Comparison of ENCODE assay signal across 18 cellular contexts in the genomic region with DNA sequence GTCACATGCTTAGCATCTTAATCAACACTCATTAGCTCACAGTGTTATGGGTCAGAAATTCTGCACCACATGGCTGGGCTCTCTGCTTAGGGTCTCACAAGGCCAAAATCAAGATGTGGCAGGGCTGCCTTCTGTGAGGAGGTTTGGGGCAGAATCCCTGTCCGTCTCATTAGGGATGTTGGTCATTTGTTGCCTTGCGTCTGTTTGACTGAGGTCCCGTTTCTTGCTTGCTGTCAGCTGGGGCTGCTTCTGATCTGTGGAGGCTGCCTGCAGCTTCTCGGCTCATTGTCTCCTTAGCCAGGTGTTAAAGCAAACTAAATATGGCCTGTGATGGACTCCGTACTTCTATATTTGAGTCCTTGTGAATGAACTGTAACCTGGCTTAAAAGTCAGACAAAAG.
DNase-seq lines count a peak whose midpoint lies in the region; FAIRE-seq and TF ChIP-seq lines count a peak whose summit lies in the region.
"Had no signal": no experiment of that assay in that cellular context is flagged by ENCODE, and none has a peak within 500 bp of the region (broad histone marks: within the 10 kb centered on the region; RNA-seq: fewer than 3 reads in every experiment).

No MANE protein-coding gene starts in this region.

- peaks cover 25 to 61% (median 50%) of the 10 kb centered on the region in 10 experiments for H3K4me1 ChIP-seq in BLaER1 treated with 17β-estradiol and CSF1 and Interleukin-3, amounts not matched to agents 10 nM and 100 nM
- peaks cover 10% of the 10 kb centered on the region for H3K4me1 ChIP-seq in OCI-LY3 (ENCODE audit: low read length)
- H3K4me1 ChIP-seq in esophagus muscularis mucosa, result peaks cover 5 to 21% (median 18%) of the 10 kb centered on the region in 4 donors
- peaks cover 0 to 10% (median 0%) of the 10 kb centered on the region in 4 donors for H3K4me1 ChIP-seq in stomach
- H3K4me1 ChIP-seq: A549 had no signal

- peak overlapping the region; percentile 18 to 64 (median 50) for H3K4me2 ChIP-seq in BLaER1 treated with 17β-estradiol and CSF1 and Interleukin-3, amounts not matched to agents 10 nM and 100 nM
- peak overlapping the region; percentile 27 for H3K4me2 ChIP-seq in OCI-LY3 (ENCODE audit: low read length)
- H3K4me2 ChIP-seq: A549 had no signal

- no peak overlapping the region for H3K27ac ChIP-seq in BLaER1 treated with 17β-estradiol and CSF1 and Interleukin-3, amounts not matched to agents 10 nM and 100 nM
- H3K27ac ChIP-seq in OCI-LY3 (ENCODE audit: low read length) (no peak overlapping the region), esophagus muscularis mucosa (replicated peaks in 1 of 4) (no peak overlapping the region), stomach (no peak overlapping the region)
- H3K27ac ChIP-seq: A549 had no signal

- no peak for FAIRE-seq in RCC 7860 (lab: Jason Lieb, UNC)
- FAIRE-seq: A549 had no signal

- no peak for TF ChIP-seq CTCF in OCI-LY3 (IDR thresholded peaks at IDR 0.05; ENCODE audit: low read depth, low read length)
- no peak for TF ChIP-seq CTCF in esophagus muscularis mucosa (IDR thresholded peaks at IDR 0.05)
- no peak for TF ChIP-seq CTCF in stomach (IDR thresholded peaks at IDR 0.05)

- no peak overlapping the region for H3K4me3 ChIP-seq in BLaER1 treated with 17β-estradiol and CSF1 and Interleukin-3, amounts not matched to agents 10 nM and 100 nM
- H3K4me3 ChIP-seq in OCI-LY3 (ENCODE audit: low read length), result no peak overlapping the region
- no peak overlapping the region for H3K4me3 ChIP-seq in esophagus muscularis mucosa
- no peak overlapping the region for H3K4me3 ChIP-seq in stomach
- H3K4me3 ChIP-seq: A549 had no signal

- H3K79me2 ChIP-seq in OCI-LY3 (ENCODE audit: low read length), result no peaks in the 10 kb centered on the region

- peaks cover 0 to 5% (median 0%) of the 10 kb centered on the region in 11 experiments; a peak in 3 of 22 replicates for H3K36me3 ChIP-seq in BLaER1 treated with 17β-estradiol and CSF1 and Interleukin-3, amounts not matched to agents 10 nM and 100 nM
- no peaks in the 10 kb centered on the region for H3K36me3 ChIP-seq in OCI-LY3 (replicated peaks; ENCODE audit: low read depth, low read length)
- no peaks in the 10 kb centered on the region for H3K36me3 ChIP-seq in esophagus muscularis mucosa
- no peaks in the 10 kb centered on the region for H3K36me3 ChIP-seq in stomach

- no peak overlapping the region for H3K9ac ChIP-seq in BLaER1 treated with 17β-estradiol and CSF1 and Interleukin-3, amounts not matched to agents 10 nM and 100 nM
- no peak overlapping the region for H3K9ac ChIP-seq in OCI-LY3 (ENCODE audit: low read length)

- TF ChIP-seq POLR2A in esophagus muscularis mucosa (IDR thresholded peaks at IDR 0.05; ENCODE audit: low read depth) (no peak), stomach (IDR thresholded peaks at IDR 0.05) (no peak)

- DNase-seq in esophagus muscularis mucosa (ENCODE audit: extremely low spot score) (peak; percentile 34), stomach (peak; percentile 3), NCI-H774 (lab: John Stamatoyannopoulos, UW) (no peak), RCC 7860 (ENCODE audit: low spot score) (no peak), T-helper 9 cell (no peak)
- DNase-seq: C1 segment of cervical spinal cord, DMS79, MM.1S, NCI-H1092 treated with DMSO at 0.1 percent for 48 hours, NCI-H146, NCI-H2029 treated with DMSO at 0.1 percent for 48 hours, NCI-H2171, NCI-H446 treated with DMSO at 0.1 percent for 48 hours, RPMI8226, SHP77 treated with DMSO at 0.1 percent for 48 hours had no signal

- no peak for TF ChIP-seq EP300 in esophagus muscularis mucosa (IDR thresholded peaks at IDR 0.05)
- no peak for TF ChIP-seq EP300 in stomach (IDR thresholded peaks at IDR 0.05)

- peaks cover 1 to 17% (median 7%) of the 10 kb centered on the region in 11 experiments for H3K9me3 ChIP-seq in BLaER1 treated with 17β-estradiol and CSF1 and Interleukin-3, amounts not matched to agents 10 nM and 100 nM (replicated peaks in 1 of 11)
- H3K9me3 ChIP-seq in OCI-LY3 (ENCODE audit: insufficient read depth, low read length) (no peaks in the 10 kb centered on the region), esophagus muscularis mucosa (peaks cover 0 to 3% (median 0%) of the 10 kb centered on the region in 4 donors), stomach (peaks cover 0 to 3% (median 1%) of the 10 kb centered on the region in 4 donors)

- H3K27me3 ChIP-seq in BLaER1 treated with 17β-estradiol and CSF1 and Interleukin-3, amounts not matched to agents 10 nM and 100 nM, result no peaks in the 10 kb centered on the region
- no peaks in the 10 kb centered on the region for H3K27me3 ChIP-seq in OCI-LY3 (ENCODE audit: low read depth, low read length)
- no peaks in the 10 kb centered on the region for H3K27me3 ChIP-seq in esophagus muscularis mucosa
- peaks cover 0 to 30% (median 6%) of the 10 kb centered on the region in 3 donors for H3K27me3 ChIP-seq in stomach

- H4K20me1 ChIP-seq in BLaER1 treated with 17β-estradiol and CSF1 and Interleukin-3, amounts not matched to agents 10 nM and 100 nM, result no peaks in the 10 kb centered on the region
- no peaks in the 10 kb centered on the region for H4K20me1 ChIP-seq in OCI-LY3 (ENCODE audit: insufficient read depth, low read length)

- no peak overlapping the region for H2AFZ ChIP-seq in OCI-LY3 (ENCODE audit: low read depth, low read length)

- intact Hi-C loops in esophagus muscularis mucosa (cut with DNase I), result no loop called here
- intact Hi-C loops in stomach (cut with DNase I; ENCODE audit: low total_unique reads), result no loop called here

- 94% methylated on average over 5 of the region's 5 CpGs for WGBS in esophagus muscularis mucosa
- WGBS in stomach, 5 donors, result 83 to 100% (median 87%) methylated on average over 1 to 5 of the region's 5 CpGs

Comparison
In these comparisons a context has a peak if more than half of its experiments do, and no peak if none do; other contexts are left out.
1. DNase-seq: peak in esophagus muscularis mucosa (single experiment) and stomach (single experiment); none in NCI-H774 (single experiment), RCC 7860 (single experiment) and T-helper 9 cell (single experiment).